15 cellular contexts compared by ENCODE assay signal in genomic region chr9:27394826-27395201, GRCh38.
DNase-seq lines count a peak whose midpoint lies in the region; ATAC-seq, FAIRE-seq and TF ChIP-seq lines count a peak whose summit lies in the region.
"Had no signal": no experiment of that assay in that cellular context is flagged by ENCODE, and none has a peak within 500 bp of the region (broad histone marks: within the 10 kb centered on the region; RNA-seq: fewer than 3 reads in every experiment).

No MANE protein-coding gene starts in this region.

- H3K36me3 ChIP-seq in colonic mucosa (no peaks in the 10 kb centered on the region), suprapubic skin (no peaks in the 10 kb centered on the region), kidney (ENCODE audit: control insufficient read depth in 1 of 2, insufficient read depth in 2 of 2, low read length in 2 of 2) (no peaks in the 10 kb centered on the region)
- H3K36me3 ChIP-seq: BE2C, Peyer's patch had no signal

- H3K4me1 Mint-ChIP-seq in naive B cell: peaks cover 54 to 80% (median 69%) of the 10 kb centered on the region in 3 donors

- DNase-seq in colonic mucosa (no peak), naive B cell (no peak), suprapubic skin (ENCODE audit: low spot score in 2 of 2) (no peak), H54 (ENCODE audit: insufficient read length, low spot score) (no peak), DMS 273 (lab: John Stamatoyannopoulos, UW; ENCODE audit: unreplicated experiment) (no peak), kidney (no peak)
- DNase-seq in activated CD4-positive, CD25-positive, alpha-beta regulatory T cell treated with anti-CD3 and anti-CD28 coated beads, Interleukin-2, amount 50 U/mL, for 72 hours: no peak
- DNase-seq: BE2C, H9, NCI-H1436, NCI-H2081 treated with DMSO at 0.1 percent for 48 hours, NCI-H524, Peyer's patch, SHP77 treated with DMSO at 0.1 percent for 48 hours had no signal

- no peak overlapping the region for H3K9ac ChIP-seq in colonic mucosa (ENCODE audit: low read depth in 2 of 2, low read length in 2 of 2)
- no peak overlapping the region for H3K9ac ChIP-seq in kidney (ENCODE audit: low read length in 2 of 2)

- H3K4me3 ChIP-seq in colonic mucosa (no peak overlapping the region), suprapubic skin (no peak overlapping the region), kidney (ENCODE audit: low read length in 2 of 2) (no peak overlapping the region)
- H3K4me3 ChIP-seq: Peyer's patch had no signal

- TF ChIP-seq POLR2A in suprapubic skin (IDR thresholded peaks at IDR 0.05) (no peak), H54 (IDR thresholded peaks at IDR 0.05; ENCODE audit: low read depth, low read length) (no peak)

- H3K36me3 Mint-ChIP-seq in naive B cell: peaks cover 7 to 8% of the 10 kb centered on the region in 2 donors

- peak overlapping the region in 1 of 8 donors; percentile 4 for H3K4me3 Mint-ChIP-seq in naive B cell
- H3K4me3 Mint-ChIP-seq: H9 had no signal

- WGBS in suprapubic skin: 65% methylated on average over 3 of the region's 3 CpGs

- H3K27me3 ChIP-seq in colonic mucosa (no peaks in the 10 kb centered on the region), suprapubic skin (no peaks in the 10 kb centered on the region)
- H3K27me3 ChIP-seq: BE2C, Peyer's patch had no signal

- no peaks in the 10 kb centered on the region for H3K9me3 Mint-ChIP-seq in naive B cell
- H3K9me3 Mint-ChIP-seq: H9 had no signal

- no peak for TF ChIP-seq EP300 in suprapubic skin (IDR thresholded peaks at IDR 0.05)

- H3K27ac ChIP-seq in VCaP: peak overlapping the region; percentile 69
- peak overlapping the region; percentile 53 for H3K27ac ChIP-seq in colonic mucosa
- H3K27ac ChIP-seq in suprapubic skin: peak overlapping the region; percentile 64
- no peak overlapping the region for H3K27ac ChIP-seq in kidney (ENCODE audit: low read depth in 2 of 2, low read length in 2 of 2)

- intact Hi-C loops in colonic mucosa (cut with DNase I) (no loop called here), kidney (cut with DNase I) (no loop called here)

- ATAC-seq in naive B cell (ENCODE audit: low read depth in 2 of 2): no peak

- H3K4me1 ChIP-seq in colonic mucosa: no peaks in the 10 kb centered on the region
- peaks cover 33% of the 10 kb centered on the region for H3K4me1 ChIP-seq in suprapubic skin
- H3K4me1 ChIP-seq in kidney (ENCODE audit: control insufficient read depth in 1 of 2, insufficient read depth in 1 of 2, low read depth in 1 of 2, low read length in 2 of 2): peaks cover 5 to 12% of the 10 kb centered on the region in 2 donors
- H3K4me1 ChIP-seq: BE2C had no signal

- H3K27me3 Mint-ChIP-seq in naive B cell: no peaks in the 10 kb centered on the region

- H3K27ac Mint-ChIP-seq in naive B cell: peak overlapping the region in 5 of 6 donors; percentile 16 to 83 (median 33)

- no peak for TF ChIP-seq CTCF in VCaP (conservative IDR thresholded peaks at IDR 0.05)
- no peak for TF ChIP-seq CTCF in colonic mucosa (IDR thresholded peaks at IDR 0.05)
- no peak for TF ChIP-seq CTCF in suprapubic skin (IDR thresholded peaks at IDR 0.05)
- no peak for TF ChIP-seq CTCF in kidney (IDR thresholded peaks at IDR 0.05; ENCODE audit: borderline replicate concordance, extremely low read depth, insufficient read depth)

- H3K9me3 ChIP-seq in colonic mucosa: no peaks in the 10 kb centered on the region
- H3K9me3 ChIP-seq in suprapubic skin: no peaks in the 10 kb centered on the region
- H3K9me3 ChIP-seq in kidney (ENCODE audit: control insufficient read depth in 1 of 2, low read length in 2 of 2): no peaks in the 10 kb centered on the region
- H3K9me3 ChIP-seq: BE2C, Peyer's patch had no signal

- FAIRE-seq in H54 (lab: Jason Lieb, UNC) (no peak), kidney (lab: Jason Lieb, UNC) (no peak)

Comparison
In these comparisons a context has a peak if more than half of its experiments do, and no peak if none do; other contexts are left out.
1. H3K27ac ChIP-seq: peak in VCaP (single experiment), colonic mucosa (single experiment) and suprapubic skin (single experiment); none in kidney (0 of 2).